ENCODE assay signal across 10 cellular contexts in the genomic region with DNA sequence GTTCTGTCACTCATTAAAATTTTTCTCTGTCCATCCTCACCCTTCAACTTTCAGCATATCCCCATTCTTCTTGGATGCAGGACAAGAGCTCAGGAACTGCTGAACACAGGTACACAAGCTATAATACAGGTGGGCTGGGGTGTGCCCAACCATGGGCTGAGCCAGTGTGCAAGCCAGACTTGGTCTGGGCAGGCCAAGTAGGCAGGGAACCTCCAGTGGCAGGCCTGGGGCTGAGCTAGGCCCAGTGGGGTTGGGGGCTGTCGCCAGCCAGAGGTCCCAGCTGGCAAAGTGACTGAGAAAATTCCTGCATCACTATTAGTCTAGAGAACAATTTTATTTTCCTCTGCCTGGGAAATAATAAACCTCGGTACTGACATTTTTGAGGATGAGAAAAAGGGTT.
"Had no signal": no experiment of that assay in that cellular context is flagged by ENCODE, and none has a peak within 500 bp of the region (broad histone marks: within the 10 kb centered on the region; RNA-seq: fewer than 3 reads in every experiment).

No MANE protein-coding gene starts in this region.

- H3K4me1 Mint-ChIP-seq: GM23338, H9 had no signal

- H3K36me3 ChIP-seq: HAP-1 had no signal

- H3K4me3 Mint-ChIP-seq: GM23338, H9, HFFc6 had no signal

- H3K4me3 ChIP-seq: GM23248, GM23338, HAP-1 had no signal

- H3K9me3 ChIP-seq: HAP-1 had no signal

- FAIRE-seq: H1, H54 had no signal

- H3K4me1 ChIP-seq: HAP-1 had no signal

- H3K27ac ChIP-seq: GM23248 had no signal

- H3K27ac Mint-ChIP-seq: GM23338, H9, HFFc6 had no signal

- DNase-seq: GM23248, GOT3, H7, H9, HCEC 1CT, HFFc6 had no signal

- H3K9ac ChIP-seq: GM23248 had no signal
